8 cellular contexts compared by ENCODE assay signal in the genomic region with DNA sequence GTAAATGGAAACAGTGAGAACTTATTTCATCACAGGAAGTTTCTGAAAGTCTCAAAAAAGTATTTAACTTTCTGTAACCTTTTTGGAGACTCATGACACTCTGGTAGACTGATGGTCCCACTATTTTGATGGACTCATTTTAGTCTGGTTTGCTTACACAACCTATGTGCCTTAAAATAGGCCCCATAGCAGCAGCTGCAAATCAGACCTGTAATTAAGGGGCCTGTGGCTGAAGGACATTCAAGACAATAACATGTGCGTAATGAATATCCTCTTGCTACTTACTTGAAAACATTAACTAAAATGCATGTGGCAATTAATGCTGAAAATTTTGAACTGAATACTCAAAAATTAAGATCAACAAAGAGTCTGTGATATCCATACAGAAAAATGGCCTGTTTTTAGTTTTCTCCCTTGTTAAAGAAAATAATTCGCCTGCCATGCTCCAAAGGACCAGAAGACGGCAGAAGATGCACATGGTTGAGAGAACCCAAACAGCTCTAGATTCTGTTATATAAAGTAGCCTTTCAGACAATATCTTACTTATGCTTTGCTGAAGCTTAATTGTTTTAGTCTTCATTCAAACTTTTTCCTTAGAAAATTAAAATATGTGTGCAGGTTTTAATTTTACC.
A peak's percentile ranks its signal among the peaks of the same experiment; 100 is the strongest.
DNase-seq lines count a peak whose midpoint lies in the region; ATAC-seq and TF ChIP-seq lines count a peak whose summit lies in the region.

No MANE protein-coding gene starts in this region.

- POLR2A ChIA-PET in RWPE1 (lab: Yijun Ruan, JAX; ENCODE audit: low non-redundant PET), result no interaction called here

- H3K27ac ChIP-seq in RWPE1 (no peak overlapping the region), smooth muscle cell (ENCODE audit: low read depth) (no peak overlapping the region)

- H4K20me1 ChIP-seq in smooth muscle cell (ENCODE audit: low read depth), result no peaks in the 10 kb centered on the region

- no peaks in the 10 kb centered on the region for H3F3A ChIP-seq in smooth muscle cell (ENCODE audit: low read depth)

- CTCF ChIA-PET in RWPE1 (lab: Yijun Ruan, JAX), result interaction anchor here (0.6 to 1.7 kb wide), 5 partner anchors 10 to 857 kb away, joined by 3 to 8 read pairs (median 3); no protein-coding TSS in a partner anchor

- ATAC-seq in HG03571 (IDR thresholded peaks at IDR 0.05; ENCODE audit: unreplicated experiment), result no peak
- ATAC-seq in HG02759 (IDR thresholded peaks at IDR 0.05; ENCODE audit: unreplicated experiment), result no peak

- H3K79me2 ChIP-seq in smooth muscle cell (ENCODE audit: low read depth), result no peaks in the 10 kb centered on the region

- no peak overlapping the region for H3K4me2 ChIP-seq in smooth muscle cell

- WGBS in smooth muscle cell (ENCODE audit: low lambda C conversion rate), result 53% methylated on average over 3 of the region's 3 CpGs

- H3K4me1 ChIP-seq in smooth muscle cell (ENCODE audit: low read depth), result no peaks in the 10 kb centered on the region

- DNase-seq in DMS 273 (lab: John Stamatoyannopoulos, UW; ENCODE audit: unreplicated experiment) (peak; percentile 37), DMS 273 treated with DMSO at 0.1 percent for 48 hours (lab: John Stamatoyannopoulos, UW) (no peak), RWPE1 (ENCODE audit: low spot score) (peak; percentile 34), glomerular visceral epithelial cell (ENCODE audit: extremely low spot score) (peak; percentile 27), smooth muscle cell (lab: John Stamatoyannopoulos, UW; ENCODE audit: unreplicated experiment) (no peak), SHP77 treated with DMSO at 0.1 percent for 48 hours (lab: John Stamatoyannopoulos, UW) (no peak)

- H3K27me3 ChIP-seq in smooth muscle cell (ENCODE audit: low read depth), result no peaks in the 10 kb centered on the region

- no peak overlapping the region for H2AFZ ChIP-seq in smooth muscle cell (ENCODE audit: low read depth)

- H3K9me3 ChIP-seq in smooth muscle cell (replicated peaks; ENCODE audit: low read depth), result no peaks in the 10 kb centered on the region

- H3K9ac ChIP-seq in smooth muscle cell (ENCODE audit: low read depth), result no peak overlapping the region

- no peaks in the 10 kb centered on the region for H3K36me3 ChIP-seq in smooth muscle cell (ENCODE audit: low read depth)

- TF ChIP-seq CTCF in RWPE1 (conservative IDR thresholded peaks at IDR 0.05; ENCODE audit: low read depth), result peak; percentile 50
- TF ChIP-seq CTCF in smooth muscle cell (IDR thresholded peaks at IDR 0.05; ENCODE audit: borderline replicate concordance, insufficient read depth, poor library complexity, severe bottlenecking), result peak; percentile 67

- no peak overlapping the region for H3K4me3 ChIP-seq in smooth muscle cell

Comparison
In these comparisons a context has a peak if more than half of its experiments do, and no peak if none do; other contexts are left out.
1. DNase-seq: peak in DMS 273 (single experiment), RWPE1 (single experiment) and glomerular visceral epithelial cell (single experiment); none in DMS 273 treated with DMSO at 0.1 percent for 48 hours (single experiment), smooth muscle cell (single experiment) and SHP77 treated with DMSO at 0.1 percent for 48 hours (single experiment).